ENCODE assay signal across 1 cellular context in the genomic region with DNA sequence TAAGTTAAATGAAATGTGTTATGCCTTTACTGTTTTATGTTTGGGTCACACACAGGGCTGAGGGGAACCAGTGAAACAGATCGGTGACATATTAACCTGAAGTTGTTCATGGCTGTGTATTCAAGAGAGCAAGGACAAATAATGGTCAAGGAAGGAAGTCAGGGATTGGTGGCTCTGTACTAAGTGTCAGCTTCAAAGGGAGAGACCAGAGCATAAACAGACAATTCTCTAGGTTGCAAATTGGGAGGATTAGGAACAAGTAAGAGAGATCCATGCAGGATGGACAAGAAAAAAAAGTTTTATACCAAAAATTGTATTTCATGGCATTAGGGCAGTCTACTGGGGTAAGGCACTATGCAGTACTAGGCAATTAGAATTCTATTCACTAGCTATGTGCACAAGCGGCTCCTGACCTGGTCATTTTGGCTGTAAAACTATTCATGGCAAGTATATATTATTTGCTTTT.
TF ChIP-seq lines count a peak whose summit lies in the region.

No MANE protein-coding gene starts in this region.

TF ChIP-seq in liver, 16 proteins besides CTCF, POLR2A, EP300 and RAD21 (continued from another document):
- TF ChIP-seq, protein P1, sequence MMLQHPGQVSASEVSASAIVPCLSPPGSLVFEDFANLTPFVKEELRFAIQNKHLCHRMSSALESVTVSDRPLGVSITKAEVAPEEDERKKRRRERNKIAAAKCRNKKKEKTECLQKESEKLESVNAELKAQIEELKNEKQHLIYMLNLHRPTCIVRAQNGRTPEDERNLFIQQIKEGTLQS (IDR thresholded peaks at IDR 0.05), result no peak
- TF ChIP-seq TAF1 (conservative IDR thresholded peaks at IDR 0.05), result no peak
- peak; percentile 74 for TF ChIP-seq FOXA2 (IDR thresholded peaks at IDR 0.05)
- no peak for TF ChIP-seq GABPA (IDR thresholded peaks at IDR 0.05 in 1 of 2, conservative IDR thresholded peaks at IDR 0.05 in 1 of 2)
- peak; percentile 44 to 60 for TF ChIP-seq RXRA (IDR thresholded peaks at IDR 0.05)
- peak; percentile 81 for TF ChIP-seq SP1 (IDR thresholded peaks at IDR 0.05)
- TF ChIP-seq YY1 (IDR thresholded peaks at IDR 0.05), result peak; percentile 83
